ENCODE assay signal across 20 cellular contexts in genomic region chr4:111773858-111774257, GRCh38.
A peak's percentile ranks its signal among the peaks of the same experiment; 100 is the strongest.
DNase-seq lines count a peak whose midpoint lies in the region; ATAC-seq and TF ChIP-seq lines count a peak whose summit lies in the region.
"Had no signal": no experiment of that assay in that cellular context is flagged by ENCODE, and none has a peak within 500 bp of the region (broad histone marks: within the 10 kb centered on the region; RNA-seq: fewer than 3 reads in every experiment).

No MANE protein-coding gene starts in this region.

- H3K4me3 Mint-ChIP-seq in natural killer cell: no peak overlapping the region
- H3K4me3 Mint-ChIP-seq: activated CD4-positive, alpha-beta memory T cell treated with anti-CD3 and anti-CD28 coated beads, Interleukin-2, amount 10 ng/mL, durations not matched to agents 7 days and 5 days; CD8-positive, alpha-beta T cell had no signal

- H3K4me3 ChIP-seq in lower lobe of right lung: no peak overlapping the region
- H3K4me3 ChIP-seq: colonic mucosa, gastroesophageal sphincter, GM12878 had no signal

- intact Hi-C loops in Right ventricle myocardium superior (cut with DNase I): no loop called here
- intact Hi-C loops in cardiac septum (cut with DNase I): no loop called here
- intact Hi-C loops in lower lobe of right lung (cut with DNase I): no loop called here
- intact Hi-C loops in natural killer cell (cut with micrococcal nuclease): no loop called here

- no peaks in the 10 kb centered on the region for H3K36me3 ChIP-seq in lower lobe of right lung
- H3K36me3 ChIP-seq: colonic mucosa, gastroesophageal sphincter had no signal

- TF ChIP-seq CTCF in RWPE1 (conservative IDR thresholded peaks at IDR 0.05; ENCODE audit: low read depth) (no peak), lower lobe of right lung (IDR thresholded peaks at IDR 0.05) (no peak), natural killer cell (IDR thresholded peaks at IDR 0.05) (no peak)

- ATAC-seq in Right ventricle myocardium superior (ENCODE audit: poor library complexity) (no peak), lower lobe of right lung (peak; percentile 64 to 68), natural killer cell (no peak), GM21526 (IDR thresholded peaks at IDR 0.05; ENCODE audit: low FRiP score, unreplicated experiment) (no peak), GM21367 (IDR thresholded peaks at IDR 0.05; ENCODE audit: unreplicated experiment) (no peak)
- ATAC-seq: CD8-positive, alpha-beta T cell; gastroesophageal sphincter; GM12878; left ventricle myocardium superior; stimulated activated naive CD8-positive, alpha-beta T cell treated with anti-CD3 and anti-CD28 coated beads, Interleukin-15, Interleukin-2, amounts not matched to agents 100 U/mL and 50 U/mL, for 24 hours had no signal

- H3K27me3 ChIP-seq in lower lobe of right lung (ENCODE audit: low read depth): no peaks in the 10 kb centered on the region
- H3K27me3 ChIP-seq: colonic mucosa, gastroesophageal sphincter had no signal

- POLR2A ChIA-PET in RWPE1 (lab: Yijun Ruan, JAX; ENCODE audit: low non-redundant PET): no interaction called here

- H3K36me3 Mint-ChIP-seq in natural killer cell: no peaks in the 10 kb centered on the region
- H3K36me3 Mint-ChIP-seq: CD8-positive, alpha-beta T cell had no signal

- H3K4me1 Mint-ChIP-seq in natural killer cell: no peaks in the 10 kb centered on the region
- H3K4me1 Mint-ChIP-seq: activated CD4-positive, alpha-beta memory T cell treated with anti-CD3 and anti-CD28 coated beads, Interleukin-2, amount 10 ng/mL, durations not matched to agents 7 days and 5 days had no signal

- H3K27ac Mint-ChIP-seq in natural killer cell: no peak overlapping the region
- H3K27ac Mint-ChIP-seq: activated CD4-positive, alpha-beta memory T cell treated with anti-CD3 and anti-CD28 coated beads, Interleukin-2, amount 10 ng/mL, durations not matched to agents 7 days and 5 days; CD8-positive, alpha-beta T cell had no signal

- no peaks in the 10 kb centered on the region for H3K27me3 Mint-ChIP-seq in natural killer cell (ENCODE audit: low read depth in 2 of 2)
- H3K27me3 Mint-ChIP-seq: activated CD4-positive, alpha-beta memory T cell treated with anti-CD3 and anti-CD28 coated beads, Interleukin-2, amount 10 ng/mL, durations not matched to agents 7 days and 5 days had no signal

- H3K27ac ChIP-seq in RWPE1: no peak overlapping the region
- H3K27ac ChIP-seq in lower lobe of right lung: no peak overlapping the region
- H3K27ac ChIP-seq: colonic mucosa, gastroesophageal sphincter, VCaP had no signal

- CTCF ChIA-PET in RWPE1 (lab: Yijun Ruan, JAX): no interaction called here

- no peaks in the 10 kb centered on the region for H3K4me1 ChIP-seq in lower lobe of right lung
- H3K4me1 ChIP-seq: colonic mucosa, gastroesophageal sphincter had no signal

- peaks cover 4 to 13% of the 10 kb centered on the region in 2 donors for H3K9me3 Mint-ChIP-seq in natural killer cell
- H3K9me3 Mint-ChIP-seq: activated CD4-positive, alpha-beta memory T cell treated with anti-CD3 and anti-CD28 coated beads, Interleukin-2, amount 10 ng/mL, durations not matched to agents 7 days and 5 days had no signal

- peak; percentile 25 for DNase-seq in Right ventricle myocardium superior
- no peak for DNase-seq in cardiac septum (ENCODE audit: low spot score)
- DNase-seq in RWPE1 (ENCODE audit: low spot score): peak; percentile 6
- peak; percentile 53 for DNase-seq in lower lobe of right lung
- DNase-seq in natural killer cell: no peak
- DNase-seq in NCI-H2029 treated with DMSO at 0.1 percent for 48 hours (lab: John Stamatoyannopoulos, UW): no peak
- DNase-seq: activated CD4-positive, alpha-beta memory T cell treated with anti-CD3 and anti-CD28 coated beads, Interleukin-2, amount 10 ng/mL, durations not matched to agents 7 days and 5 days; activated T-cell treated with anti-CD3 and anti-CD28 coated beads, Interleukin-2, amount 50 U/mL, for 48 hours; CD8-positive, alpha-beta T cell; colonic mucosa; GOT3; left ventricle myocardium superior; NCI-H2029; stimulated activated naive CD8-positive, alpha-beta T cell treated with anti-CD3 and anti-CD28 coated beads, Interleukin-15, Interleukin-2, amounts not matched to agents 100 U/mL and 50 U/mL, for 24 hours; SW 1271 had no signal

- no peaks in the 10 kb centered on the region for H3K9me3 ChIP-seq in lower lobe of right lung
- H3K9me3 ChIP-seq: colonic mucosa, gastroesophageal sphincter had no signal

Comparison
In these comparisons a context has a peak if more than half of its experiments do, and no peak if none do; other contexts are left out.
1. DNase-seq: peak in Right ventricle myocardium superior (single experiment), RWPE1 (single experiment) and lower lobe of right lung (single experiment); none in cardiac septum (single experiment), natural killer cell (single experiment) and NCI-H2029 treated with DMSO at 0.1 percent for 48 hours (single experiment).
2. ATAC-seq: peak in lower lobe of right lung (2 of 2); none in Right ventricle myocardium superior (single experiment), natural killer cell (0 of 3), GM21526 (single experiment) and GM21367 (single experiment).